Comparison of ENCODE assay signal across 17 cellular contexts in the genomic region with DNA sequence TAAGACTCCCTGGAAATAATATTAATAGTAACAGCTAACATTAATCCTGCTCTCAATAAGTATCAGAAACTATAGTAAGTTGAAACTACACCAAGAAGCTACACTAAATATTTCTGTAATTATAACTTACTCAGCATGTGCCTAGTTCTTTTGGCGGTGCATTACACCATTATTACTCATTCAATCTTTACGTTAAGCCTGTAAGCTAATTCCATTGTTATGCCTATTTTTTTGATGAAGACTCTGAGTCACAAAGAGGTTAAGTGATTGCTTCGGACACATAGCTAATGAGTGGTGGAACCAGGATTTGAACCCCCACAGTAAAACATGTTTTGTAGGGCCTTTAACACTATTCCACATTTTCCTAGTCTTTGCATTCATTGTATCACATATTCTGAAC.
DNase-seq lines count a peak whose midpoint lies in the region; ATAC-seq and TF ChIP-seq lines count a peak whose summit lies in the region.
"Had no signal": no experiment of that assay in that cellular context is flagged by ENCODE, and none has a peak within 500 bp of the region (broad histone marks: within the 10 kb centered on the region; RNA-seq: fewer than 3 reads in every experiment).

No MANE protein-coding gene starts in this region.

- WGBS in esophagus, 2 donors = 26 to 41% methylated on average over 3 of the region's 3 CpGs

- no peaks in the 10 kb centered on the region for H3K9me3 ChIP-seq in RWPE2 (ENCODE audit: severe bottlenecking)
- H3K9me3 ChIP-seq in esophagus (ENCODE audit: control insufficient read depth in 2 of 2, insufficient read depth in 1 of 2, low read depth in 1 of 2, low read length in 1 of 2) = no peaks in the 10 kb centered on the region
- no peaks in the 10 kb centered on the region for H3K9me3 ChIP-seq in vagina
- H3K9me3 ChIP-seq: prostate gland had no signal

- DNase-seq in ELR (ENCODE audit: low read depth) = peak; percentile 94
- no peak for DNase-seq in RWPE2 (ENCODE audit: low spot score)
- peak; percentile 53 for DNase-seq in non-pigmented ciliary epithelial cell (ENCODE audit: low read depth)
- no peak for DNase-seq in vagina (ENCODE audit: extremely low spot score in 2 of 2)
- DNase-seq in Ammon's horn (ENCODE audit: low spot score) = no peak
- DNase-seq: activated CD4-positive, alpha-beta T cell treated with anti-CD3 and anti-CD28 coated beads for 48 hours; activated T-cell treated with anti-CD3 and anti-CD28 coated beads for 4 hours; DMS53; left cardiac atrium; T-helper 2 cell had no signal

- TF ChIP-seq POLR2A in vagina (IDR thresholded peaks at IDR 0.05) = no peak

- peak; percentile 71 for ATAC-seq in RWPE2 (ENCODE audit: low read depth)
- no peak for ATAC-seq in GM18511 (IDR thresholded peaks at IDR 0.05; ENCODE audit: unreplicated experiment)
- ATAC-seq in HG02759 (IDR thresholded peaks at IDR 0.05; ENCODE audit: unreplicated experiment) = no peak
- ATAC-seq: HepG2, left cardiac atrium, Panc1 had no signal

- H3K27ac ChIP-seq in RWPE2 (ENCODE audit: poor library complexity, severe bottlenecking) (peak overlapping the region; percentile 95), esophagus (ENCODE audit: low read depth in 2 of 2, low read length in 1 of 2) (peak overlapping the region; percentile 86 to 90), vagina (no peak overlapping the region)
- H3K27ac ChIP-seq: BLaER1, prostate gland had no signal

- intact Hi-C loops in vagina (cut with DNase I) = no loop called here

- H3K36me3 ChIP-seq in RWPE2 (ENCODE audit: low read depth) (no peaks in the 10 kb centered on the region), esophagus (ENCODE audit: control insufficient read depth in 2 of 2, insufficient read depth in 2 of 2, low read length in 1 of 2) (no peaks in the 10 kb centered on the region), vagina (no peaks in the 10 kb centered on the region)
- H3K36me3 ChIP-seq: BLaER1, prostate gland had no signal

- TF ChIP-seq CTCF in RWPE2 (IDR thresholded peaks at IDR 0.05; ENCODE audit: poor library complexity, severe bottlenecking) (no peak), vagina (IDR thresholded peaks at IDR 0.05) (no peak)

- H3K4me1 ChIP-seq in RWPE2 (ENCODE audit: insufficient read depth, poor library complexity, severe bottlenecking) = peaks cover 50% of the 10 kb centered on the region
- peaks cover 0 to 7% of the 10 kb centered on the region in 2 donors for H3K4me1 ChIP-seq in esophagus (ENCODE audit: control insufficient read depth in 2 of 2, insufficient read depth in 2 of 2, low read length in 1 of 2)
- H3K4me1 ChIP-seq in vagina = no peaks in the 10 kb centered on the region
- H3K4me1 ChIP-seq: prostate gland had no signal

- H3K4me3 ChIP-seq in RWPE2 (ENCODE audit: severe bottlenecking) (no peak overlapping the region), esophagus (ENCODE audit: low read depth in 1 of 2, low read length in 2 of 2) (no peak overlapping the region), vagina (no peak overlapping the region)
- H3K4me3 ChIP-seq: BLaER1, prostate gland had no signal

- H3K27me3 ChIP-seq in RWPE2 (ENCODE audit: insufficient read depth, poor library complexity, severe bottlenecking) = no peaks in the 10 kb centered on the region
- H3K27me3 ChIP-seq in esophagus (ENCODE audit: control insufficient read depth in 1 of 2, insufficient read depth in 2 of 2, low read length in 2 of 2) = no peaks in the 10 kb centered on the region
- H3K27me3 ChIP-seq in vagina = no peaks in the 10 kb centered on the region
- H3K27me3 ChIP-seq: BLaER1 had no signal

Comparison
In these comparisons a context has a peak if more than half of its experiments do, and no peak if none do; other contexts are left out.
1. DNase-seq: peak in ELR (single experiment) and non-pigmented ciliary epithelial cell (single experiment); none in RWPE2 (single experiment), vagina (0 of 2) and Ammon's horn (single experiment).